Comparison of ENCODE assay signal across 8 cellular contexts in genomic region chr7:148940702-148941597, GRCh38. TPM values are rescaled to one million over a fixed set of nuclear protein-coding genes. Genes with fewer than 3 reads are reported as not detected.
DNase-seq lines count a peak whose midpoint lies in the region; ATAC-seq and TF ChIP-seq lines count a peak whose summit lies in the region.

No MANE protein-coding gene starts in this region.

- ATAC-seq in GM19328 (IDR thresholded peaks at IDR 0.05; ENCODE audit: unreplicated experiment): peak; percentile 56
- peak; percentile 63 for ATAC-seq in HG03460 (IDR thresholded peaks at IDR 0.05; ENCODE audit: unreplicated experiment)

- H3K27ac ChIP-seq in dorsolateral prefrontal cortex: peak overlapping the region in 58 of 59 donors; percentile 8 to 94 (median 74)

- DNase-seq in C1 segment of cervical spinal cord (lab: John Stamatoyannopoulos, UW) (peak in 13 of 14 donors; percentile 26 to 81 (median 52)), NCI-H748 (lab: John Stamatoyannopoulos, UW; ENCODE audit: unreplicated experiment) (peak; percentile 93), dorsolateral prefrontal cortex (peak; percentile 54 to 75 (median 70)), lower leg skin (ENCODE audit: low spot score in 2 of 2) (peak; percentile 73 to 94)
- DNase-seq in activated CD4-positive, alpha-beta T cell treated with anti-CD3 and anti-CD28 coated beads, Interleukin-2, amount 50 U/mL, for 4 hours: peak; percentile 55 to 57
- peak; percentile 72 for DNase-seq in stimulated activated CD4-positive, alpha-beta T cell treated with anti-CD3 and anti-CD28 coated beads, Interleukin-4, amount 100 ng/mL, for 24 hours

- TF ChIP-seq CTCF in dorsolateral prefrontal cortex (IDR thresholded peaks at IDR 0.05 in 54 of 56, conservative IDR thresholded peaks at IDR 0.05 in 2 of 56; ENCODE audit: low read depth in 1 of 56, partially characterized antibody in 56 of 56): peak in 20 of 56 donors; percentile 4 to 38 (median 17)
- TF ChIP-seq CTCF in lower leg skin (IDR thresholded peaks at IDR 0.05): no peak

- no peaks in the 10 kb centered on the region for H3K27me3 ChIP-seq in dorsolateral prefrontal cortex

- intact Hi-C loops in dorsolateral prefrontal cortex (cut with DNase I) (loop anchor here (2.0 kb wide), 1 partner anchor 56 kb away; the partner anchor contains the start of gene EZH2 (in 2 of the 2)), lower leg skin (cut with DNase I; ENCODE audit: low total_unique reads) (loop anchor here (10.0 kb wide), 1 partner anchor 56 kb away; the partner anchor contains the start of gene EZH2)

- 1 to 2% methylated on average over 30 to 34 of the region's 43 CpGs for WGBS in lower leg skin, 2 donors

- TF ChIP-seq POLR2A in lower leg skin (IDR thresholded peaks at IDR 0.05): no peak

- peak overlapping the region; percentile 56 to 96 (median 81) for H3K4me3 ChIP-seq in dorsolateral prefrontal cortex
- peak overlapping the region; percentile 62 for H3K4me3 ChIP-seq in lower leg skin (ENCODE audit: low read depth, poor library complexity, severe bottlenecking)

RNA-seq across cellular contexts. Expression of gene EZH2, which starts 56.9 kb away (rescaled TPM):
- total RNA-seq in dorsolateral prefrontal cortex (1 to 10 TPM in 119 of 120 experiments, under 1 TPM in 1; 0.97 to 6.7 (median 2.9) TPM), lower leg skin (10 to 100 TPM in 3 of 4 donors, 1 to 10 TPM in 1; 9.5 to 16.3 (median 11.3) TPM)

Comparison
In these comparisons a context has a peak if more than half of its experiments do, and no peak if none do; other contexts are left out.
1. Peak in every context shown above with its lines: DNase-seq, ATAC-seq, H3K4me3 ChIP-seq and H3K27ac ChIP-seq.